ENCODE assay signal across 23 cellular contexts in the genomic region with DNA sequence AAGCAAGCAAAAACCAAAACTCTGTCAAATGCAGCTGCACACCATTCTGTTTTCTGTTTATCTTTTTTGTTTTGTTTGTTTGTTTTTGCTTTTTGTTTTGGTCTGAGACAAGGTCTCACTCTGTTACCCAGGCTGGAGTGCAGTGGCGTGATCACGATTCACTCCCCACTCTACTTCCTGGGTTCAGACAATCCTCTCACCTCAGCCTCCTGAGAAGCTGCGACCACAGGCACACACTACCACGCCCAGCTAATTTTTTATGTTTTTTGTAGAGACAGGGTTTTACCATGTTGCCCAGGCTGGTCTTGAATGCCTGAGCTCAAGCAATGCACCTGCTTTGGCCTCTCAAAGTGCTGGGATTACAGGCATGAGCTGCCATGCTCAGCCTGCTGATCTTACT. TPM values are rescaled to one million over a fixed set of nuclear protein-coding genes. Genes with fewer than 3 reads are reported as not detected.
A peak's percentile ranks its signal among the peaks of the same experiment; 100 is the strongest.
DNase-seq lines count a peak whose midpoint lies in the region; ATAC-seq and TF ChIP-seq lines count a peak whose summit lies in the region.
"Had no signal": no experiment of that assay in that cellular context is flagged by ENCODE, and none has a peak within 500 bp of the region (broad histone marks: within the 10 kb centered on the region; RNA-seq: fewer than 3 reads in every experiment).

No MANE protein-coding gene starts in this region.

- H3K4me1 ChIP-seq in DND-41 (ENCODE audit: insufficient read depth, low read length) = no peaks in the 10 kb centered on the region
- no peaks in the 10 kb centered on the region for H3K4me1 ChIP-seq in mucosa of descending colon (ENCODE audit: low read depth)
- H3K4me1 ChIP-seq in HAP-1 = no peaks in the 10 kb centered on the region
- peaks cover 16% of the 10 kb centered on the region for H3K4me1 ChIP-seq in effector memory CD4-positive, alpha-beta T cell (ENCODE audit: control insufficient read depth, insufficient read depth, low read length, poor library complexity, severe bottlenecking)
- H3K4me1 ChIP-seq: adrenal gland, colonic mucosa, lower lobe of right lung, testis, vagina had no signal

- H4K20me1 ChIP-seq in DND-41 (ENCODE audit: insufficient read depth, low read length) = no peaks in the 10 kb centered on the region

- peaks cover 22% of the 10 kb centered on the region for H3K36me3 Mint-ChIP-seq in activated T-cell treated with anti-CD3 and anti-CD28 coated beads, Interleukin-2, amount 50 U/mL, for 24 hours (ENCODE audit: low read depth)
- peaks cover 85% of the 10 kb centered on the region for H3K36me3 Mint-ChIP-seq in T-helper 2 cell treated with Interferon-gamma antibody and Interleukin-4, amounts not matched to agents 5 μg/mL and 100 μg/mL, for 36 hours (ENCODE audit: low read depth)

- peaks cover 33% of the 10 kb centered on the region for H3K4me1 Mint-ChIP-seq in activated T-cell treated with anti-CD3 and anti-CD28 coated beads, Interleukin-2, amount 50 U/mL, for 24 hours (ENCODE audit: low read depth)
- peaks cover 32% of the 10 kb centered on the region for H3K4me1 Mint-ChIP-seq in T-helper 2 cell treated with Interferon-gamma antibody and Interleukin-4, amounts not matched to agents 5 μg/mL and 100 μg/mL, for 36 hours (ENCODE audit: low read depth)

- peaks cover 19% of the 10 kb centered on the region for H3K79me2 ChIP-seq in DND-41 (ENCODE audit: insufficient read depth, low read length)

- H3K36me3 ChIP-seq in DND-41 (ENCODE audit: insufficient read depth, low read length) = peaks cover 9% of the 10 kb centered on the region; the same call in 1 of the 2 replicates
- no peaks in the 10 kb centered on the region for H3K36me3 ChIP-seq in mucosa of descending colon (ENCODE audit: low read depth)
- H3K36me3 ChIP-seq in HAP-1 (replicated peaks) = no peaks in the 10 kb centered on the region
- H3K36me3 ChIP-seq in effector memory CD4-positive, alpha-beta T cell (ENCODE audit: control insufficient read depth, insufficient read depth, low read length) = no peaks in the 10 kb centered on the region
- H3K36me3 ChIP-seq: adrenal gland, colonic mucosa, lower lobe of right lung, vagina had no signal

- peak overlapping the region; percentile 36 for H3K27ac Mint-ChIP-seq in activated T-cell treated with anti-CD3 and anti-CD28 coated beads, Interleukin-2, amount 50 U/mL, for 24 hours
- peak overlapping the region; percentile 77 for H3K27ac Mint-ChIP-seq in T-helper 2 cell treated with Interferon-gamma antibody and Interleukin-4, amounts not matched to agents 5 μg/mL and 100 μg/mL, for 36 hours
- H3K27ac Mint-ChIP-seq: stimulated activated naive B cell treated with anti-CD40 and anti-IgM and Interleukin-4, amounts not matched to agents 10 μg/mL and 1 μg/mL and 100 μg/mL, for 72 hours had no signal

- no peak overlapping the region for H3K4me2 ChIP-seq in DND-41 (ENCODE audit: insufficient read depth, low read length)

- H3K27me3 Mint-ChIP-seq in activated T-cell treated with anti-CD3 and anti-CD28 coated beads, Interleukin-2, amount 50 U/mL, for 24 hours = no peaks in the 10 kb centered on the region
- no peaks in the 10 kb centered on the region for H3K27me3 Mint-ChIP-seq in T-helper 2 cell treated with Interferon-gamma antibody and Interleukin-4, amounts not matched to agents 5 μg/mL and 100 μg/mL, for 36 hours (ENCODE audit: low read depth)

- peaks cover 10% of the 10 kb centered on the region for H3K9me3 Mint-ChIP-seq in activated T-cell treated with anti-CD3 and anti-CD28 coated beads, Interleukin-2, amount 50 U/mL, for 24 hours
- H3K9me3 Mint-ChIP-seq in T-helper 2 cell treated with Interferon-gamma antibody and Interleukin-4, amounts not matched to agents 5 μg/mL and 100 μg/mL, for 36 hours = peaks cover 34% of the 10 kb centered on the region

- no peak overlapping the region for H3K4me3 ChIP-seq in DND-41 (ENCODE audit: low read depth in 1 of 2, low read length in 2 of 2)
- no peak overlapping the region for H3K4me3 ChIP-seq in mucosa of descending colon
- no peak overlapping the region for H3K4me3 ChIP-seq in HAP-1
- no peak overlapping the region for H3K4me3 ChIP-seq in effector memory CD4-positive, alpha-beta T cell (ENCODE audit: insufficient read depth, low read depth, low read length, poor library complexity, severe bottlenecking)
- H3K4me3 ChIP-seq: adrenal gland, colonic mucosa, lower lobe of right lung, testis, vagina had no signal

- no peaks in the 10 kb centered on the region for H3K27me3 ChIP-seq in DND-41 (ENCODE audit: insufficient read depth, low read length, poor library complexity)
- H3K27me3 ChIP-seq in HAP-1 (ENCODE audit: low read depth) = no peaks in the 10 kb centered on the region
- H3K27me3 ChIP-seq in effector memory CD4-positive, alpha-beta T cell (replicated peaks; ENCODE audit: control insufficient read depth, insufficient read depth, low read length, poor library complexity, severe bottlenecking) = no peaks in the 10 kb centered on the region
- H3K27me3 ChIP-seq: adrenal gland, colonic mucosa, testis, vagina had no signal

- no peak overlapping the region for H2AFZ ChIP-seq in DND-41 (ENCODE audit: low read depth, low read length)

- intact Hi-C loops in mucosa of descending colon (cut with DNase I, micrococcal nuclease) = no loop called here

- peak; percentile 52 for ATAC-seq in DND-41 (ENCODE audit: insufficient read depth, low read depth)
- peak; percentile 40 for ATAC-seq in mucosa of descending colon
- ATAC-seq: lower lobe of right lung; stimulated activated naive B cell treated with anti-CD40 and anti-IgM and Interleukin-4, amounts not matched to agents 10 μg/mL and 1 μg/mL and 100 μg/mL, for 72 hours had no signal

- H3K27ac ChIP-seq in DND-41 (ENCODE audit: low read length) = no peak overlapping the region
- H3K27ac ChIP-seq in effector memory CD4-positive, alpha-beta T cell (ENCODE audit: insufficient read depth, low read length, poor library complexity, severe bottlenecking) = no peak overlapping the region
- H3K27ac ChIP-seq: adrenal gland, C4-2B, colonic mucosa, lower lobe of right lung, testis, vagina had no signal

- no peak overlapping the region for H3K9ac ChIP-seq in DND-41 (ENCODE audit: low read depth, low read length)

- no peak overlapping the region for H3K4me3 Mint-ChIP-seq in activated T-cell treated with anti-CD3 and anti-CD28 coated beads, Interleukin-2, amount 50 U/mL, for 24 hours
- H3K4me3 Mint-ChIP-seq in T-helper 2 cell treated with Interferon-gamma antibody and Interleukin-4, amounts not matched to agents 5 μg/mL and 100 μg/mL, for 36 hours = no peak overlapping the region
- H3K4me3 Mint-ChIP-seq: stimulated activated naive B cell treated with anti-CD40 and anti-IgM and Interleukin-4, amounts not matched to agents 10 μg/mL and 1 μg/mL and 100 μg/mL, for 72 hours had no signal

- TF ChIP-seq CTCF in DND-41 (IDR thresholded peaks at IDR 0.05; ENCODE audit: borderline replicate concordance, extremely low read depth, low read length, poor library complexity, severe bottlenecking) (no peak), mucosa of descending colon (IDR thresholded peaks at IDR 0.05) (no peak)

- in situ Hi-C loops in HAP-1 (cut with MboI; ENCODE audit: low sequenced_read_pairs) = no loop called here

- DNase-seq in activated T-cell treated with anti-CD3 and anti-CD28 coated beads, Interleukin-2, amount 50 U/mL, for 24 hours = no peak
- no peak for DNase-seq in activated T-cell treated with anti-CD3 and anti-CD28 coated beads, Interleukin-2, amount 50 U/mL, for 1 hour
- DNase-seq in DND-41 (peak; percentile 15), mucosa of descending colon (no peak), HAP-1 (ENCODE audit: low spot score in 2 of 2) (no peak), AG08396 (ENCODE audit: low spot score) (no peak)
- DNase-seq in T-helper 2 cell treated with Interferon-gamma antibody and Interleukin-4, amounts not matched to agents 5 μg/mL and 100 μg/mL, for 36 hours (ENCODE audit: low spot score) = no peak
- DNase-seq in effector memory CD4-positive, alpha-beta T cell = no peak
- DNase-seq: activated CD4-positive, CD25-positive, alpha-beta regulatory T cell treated with anti-CD3 and anti-CD28 coated beads, Interleukin-2, amount 50 U/mL, for 72 hours; adrenal gland; colonic mucosa; GDM1; KBM-7; kidney; lower lobe of right lung; NCI-H187 treated with DMSO at 0.1 percent for 48 hours; NCI-H774; Right ventricle myocardium superior; stimulated activated CD4-positive, alpha-beta T cell treated with anti-CD3 and anti-CD28 coated beads, Interleukin-1b, Interleukin-23, amount 100 ng/mL, for 48 hours; stimulated activated naive B cell treated with anti-CD40 and anti-IgM and Interleukin-4, amounts not matched to agents 10 μg/mL and 1 μg/mL and 100 μg/mL, for 72 hours; testis had no signal

- H3K9me3 ChIP-seq in DND-41 (ENCODE audit: insufficient read depth, low read length, severe bottlenecking) (no peaks in the 10 kb centered on the region), mucosa of descending colon (no peaks in the 10 kb centered on the region), HAP-1 (no peaks in the 10 kb centered on the region)
- H3K9me3 ChIP-seq in effector memory CD4-positive, alpha-beta T cell (ENCODE audit: control insufficient read depth, low read length) = no peaks in the 10 kb centered on the region
- H3K9me3 ChIP-seq: adrenal gland, colonic mucosa, lower lobe of right lung, testis, vagina had no signal

RNA-seq across cellular contexts. Expression of a gene that starts 19.3 kb away (rescaled TPM):
- total RNA-seq in mucosa of descending colon = 10 to 100 TPM in 1 of 3 donors, 1 to 10 TPM in 2; 5.8 to 12.9 (median 8.2) TPM

RNA-seq across cellular contexts. Expression of a gene that starts 35.5 kb away (rescaled TPM):
- 1 to 10 TPM; 1.5 to 5.5 (median 3.1) TPM for total RNA-seq in mucosa of descending colon
